Comparison of ENCODE assay signal across 25 cellular contexts in the genomic region with DNA sequence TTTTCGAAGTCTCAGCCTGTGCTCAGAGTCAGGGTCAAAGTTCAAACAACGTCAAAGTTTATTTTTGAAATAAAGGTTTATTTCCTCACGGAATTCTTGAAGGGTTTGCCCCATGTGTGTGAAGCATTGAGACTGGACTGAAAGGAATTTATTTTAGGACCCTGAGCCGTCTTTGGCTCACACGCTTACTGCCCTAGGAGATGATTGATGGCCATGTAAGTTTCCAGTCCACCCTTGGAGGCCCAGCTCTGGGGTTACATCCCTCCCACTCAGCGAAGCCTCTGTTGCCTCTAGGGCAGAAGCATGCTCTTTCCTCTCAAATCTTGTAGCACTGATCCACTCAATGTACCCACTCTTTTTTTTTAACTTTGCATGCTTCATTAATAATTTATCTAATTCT.
"Had no signal": no experiment of that assay in that cellular context is flagged by ENCODE, and none has a peak within 500 bp of the region (broad histone marks: within the 10 kb centered on the region; RNA-seq: fewer than 3 reads in every experiment).

No MANE protein-coding gene starts in this region.

- H3K36me3 ChIP-seq: ascending aorta, breast epithelium, cardiac muscle cell, colonic mucosa, esophagus squamous epithelium, gastroesophageal sphincter had no signal

- DNase-seq: activated CD4-positive, alpha-beta memory T cell treated with anti-CD3 and anti-CD28 coated beads, Interleukin-2, amount 10 ng/mL, durations not matched to agents 7 days and 5 days; activated CD4-positive, alpha-beta T cell treated with anti-CD3 and anti-CD28 coated beads for 36 hours; activated CD4-positive, alpha-beta T cell treated with anti-CD3 and anti-CD28 coated beads, Interleukin-2, amount 10 ng/mL, durations not matched to agents 24 days and 14 days; activated CD4-positive, CD25-positive, alpha-beta regulatory T cell; activated CD4-positive, CD25-positive, alpha-beta regulatory T cell treated with anti-CD3 and anti-CD28 coated beads, Interleukin-2, amount 50 U/mL, for 72 hours; activated CD8-positive, alpha-beta memory T cell treated with anti-CD3 and anti-CD28 coated beads, Interleukin-2, amount 50 U/mL, for 48 hours; activated gamma-delta T cell; activated naive CD4-positive, alpha-beta T cell; activated naive CD4-positive, alpha-beta T cell treated with anti-CD3 and anti-CD28 coated beads, Interleukin-2, amount 10 ng/mL, durations not matched to agents 7 days and 5 days; activated naive CD8-positive, alpha-beta T cell treated with anti-CD3 and anti-CD28 coated beads, Interleukin-2, amount 10 ng/mL, durations not matched to agents 7 days and 5 days; activated T-cell treated with anti-CD3 and anti-CD28 coated beads for 4 hours; activated T-cell treated with anti-CD3 and anti-CD28 coated beads, Interleukin-2, amount 50 U/mL, for 24 hours; activated T-cell treated with anti-CD3 and anti-CD28 coated beads, Interleukin-2, amount 50 U/mL, for 72 hours; central memory CD4-positive, alpha-beta T cell; cerebellar nuclear complex; colonic mucosa; effector CD8-positive, alpha-beta T cell; esophagus squamous epithelium; foreskin melanocyte; T-helper 2 cell had no signal

- H3K4me3 ChIP-seq: ascending aorta, breast epithelium, cardiac muscle cell, colonic mucosa, esophagus squamous epithelium, gastroesophageal sphincter had no signal

- H3K9me3 ChIP-seq: ascending aorta, colonic mucosa, esophagus squamous epithelium, gastroesophageal sphincter had no signal

- H3K4me1 ChIP-seq: ascending aorta, breast epithelium, colonic mucosa had no signal

- H3K27me3 ChIP-seq: cardiac muscle cell had no signal

- H3K27ac ChIP-seq: ascending aorta, breast epithelium, cardiac muscle cell, colonic mucosa, epithelial cell of prostate, esophagus squamous epithelium, gastroesophageal sphincter had no signal
